17 cellular contexts compared by ENCODE assay signal in genomic region chr7:128099204-128099671, GRCh38.
A peak's percentile ranks its signal among the peaks of the same experiment; 100 is the strongest.
DNase-seq lines count a peak whose midpoint lies in the region; ATAC-seq and TF ChIP-seq lines count a peak whose summit lies in the region.
"Had no signal": no experiment of that assay in that cellular context is flagged by ENCODE, and none has a peak within 500 bp of the region (broad histone marks: within the 10 kb centered on the region; RNA-seq: fewer than 3 reads in every experiment).

No MANE protein-coding gene starts in this region.

- intact Hi-C loops in activated CD8-positive, alpha-beta T cell treated with anti-CD3 and anti-CD28 coated beads for 36 hours (cut with micrococcal nuclease): no loop called here

- peak; percentile 18 for DNase-seq in activated CD8-positive, alpha-beta T cell treated with anti-CD3 and anti-CD28 coated beads for 36 hours
- no peak for DNase-seq in activated CD8-positive, alpha-beta T cell treated with anti-CD3 and anti-CD28 coated beads, Interleukin-2, amount 10 ng/mL, durations not matched to agents 7 days and 5 days
- DNase-seq in RKO (ENCODE audit: low spot score) (peak; percentile 63), epithelial cell of esophagus (ENCODE audit: low read depth) (peak; percentile 84), H7 (no peak)
- DNase-seq in stimulated activated effector memory CD8-positive, alpha-beta T cell treated with anti-CD3 and anti-CD28 coated beads, Interleukin-12 subunit alpha, Interleukin-12 subunit beta, amount 100 ng/mL, for 72 hours (ENCODE audit: low spot score in 2 of 2): peak in 1 of 2 donors; percentile 54
- DNase-seq: activated CD4-positive, alpha-beta T cell treated with anti-CD3 and anti-CD28 coated beads for 1 hour; COR-L47; midbrain; NCI-H1092 treated with DMSO at 0.1 percent for 48 hours; NCI-H345; occipital lobe; T-cell had no signal

- peaks cover 23% of the 10 kb centered on the region for H3K4me1 Mint-ChIP-seq in activated CD8-positive, alpha-beta T cell treated with anti-CD3 and anti-CD28 coated beads for 36 hours (ENCODE audit: low read depth)
- H3K4me1 Mint-ChIP-seq in activated CD8-positive, alpha-beta T cell treated with anti-CD3 and anti-CD28 coated beads, Interleukin-2, amount 10 ng/mL, durations not matched to agents 7 days and 5 days (ENCODE audit: low read depth): peaks cover 28% of the 10 kb centered on the region
- H3K4me1 Mint-ChIP-seq in stimulated activated effector memory CD8-positive, alpha-beta T cell treated with anti-CD3 and anti-CD28 coated beads, Interleukin-12 subunit alpha, Interleukin-12 subunit beta, amount 100 ng/mL, for 72 hours: peaks cover 49% of the 10 kb centered on the region

- peaks cover 18% of the 10 kb centered on the region for H3K36me3 Mint-ChIP-seq in activated CD8-positive, alpha-beta T cell treated with anti-CD3 and anti-CD28 coated beads for 36 hours (ENCODE audit: low read depth)
- H3K36me3 Mint-ChIP-seq in activated CD8-positive, alpha-beta T cell treated with anti-CD3 and anti-CD28 coated beads, Interleukin-2, amount 10 ng/mL, durations not matched to agents 7 days and 5 days (ENCODE audit: low read depth): peaks cover 11% of the 10 kb centered on the region
- H3K36me3 Mint-ChIP-seq in stimulated activated effector memory CD8-positive, alpha-beta T cell treated with anti-CD3 and anti-CD28 coated beads, Interleukin-12 subunit alpha, Interleukin-12 subunit beta, amount 100 ng/mL, for 72 hours: peaks cover 70% of the 10 kb centered on the region

- H3K27ac Mint-ChIP-seq in activated CD8-positive, alpha-beta T cell treated with anti-CD3 and anti-CD28 coated beads for 36 hours: peak overlapping the region; percentile 30
- H3K27ac Mint-ChIP-seq in activated CD8-positive, alpha-beta T cell treated with anti-CD3 and anti-CD28 coated beads, Interleukin-2, amount 10 ng/mL, durations not matched to agents 7 days and 5 days: no peak overlapping the region
- H3K27ac Mint-ChIP-seq in stimulated activated effector memory CD8-positive, alpha-beta T cell treated with anti-CD3 and anti-CD28 coated beads, Interleukin-12 subunit alpha, Interleukin-12 subunit beta, amount 100 ng/mL, for 72 hours: peak overlapping the region; percentile 86

- H3K36me3 ChIP-seq in H7 (replicated peaks; ENCODE audit: control insufficient read depth, insufficient read depth, low read length): no peaks in the 10 kb centered on the region; the same call in 1 of the 2 replicates

- peaks cover 2% of the 10 kb centered on the region for H3K27me3 Mint-ChIP-seq in activated CD8-positive, alpha-beta T cell treated with anti-CD3 and anti-CD28 coated beads for 36 hours
- H3K27me3 Mint-ChIP-seq in activated CD8-positive, alpha-beta T cell treated with anti-CD3 and anti-CD28 coated beads, Interleukin-2, amount 10 ng/mL, durations not matched to agents 7 days and 5 days (ENCODE audit: low read depth): no peaks in the 10 kb centered on the region
- H3K27me3 Mint-ChIP-seq: central memory CD8-positive, alpha-beta T cell; T-cell had no signal

- POLR2A ChIA-PET in activated CD8-positive, alpha-beta T cell treated with anti-CD3 and anti-CD28 coated beads for 36 hours (lab: Charles Lee): interaction anchor here (1.8 kb wide), 1 partner anchor 11 kb away, joined by 6 read pairs; no protein-coding TSS in a partner anchor
- POLR2A ChIA-PET in activated CD8-positive, alpha-beta T cell treated with anti-CD3 and anti-CD28 coated beads, Interleukin-2, amount 10 ng/mL, durations not matched to agents 7 days and 5 days (lab: Charles Lee): interaction anchor here (0.7 kb wide), 1 partner anchor 14 kb away, joined by 3 read pairs; no protein-coding TSS in a partner anchor

- peaks cover 13% of the 10 kb centered on the region for H3K27me3 ChIP-seq in H7 (ENCODE audit: control insufficient read depth, insufficient read depth, low read length)

- H3K4me3 Mint-ChIP-seq in activated CD8-positive, alpha-beta T cell treated with anti-CD3 and anti-CD28 coated beads for 36 hours: no peak overlapping the region
- no peak overlapping the region for H3K4me3 Mint-ChIP-seq in activated CD8-positive, alpha-beta T cell treated with anti-CD3 and anti-CD28 coated beads, Interleukin-2, amount 10 ng/mL, durations not matched to agents 7 days and 5 days
- no peak overlapping the region for H3K4me3 Mint-ChIP-seq in stimulated activated effector memory CD8-positive, alpha-beta T cell treated with anti-CD3 and anti-CD28 coated beads, Interleukin-12 subunit alpha, Interleukin-12 subunit beta, amount 100 ng/mL, for 72 hours
- H3K4me3 Mint-ChIP-seq: central memory CD8-positive, alpha-beta T cell; T-cell had no signal

- H3K9me3 Mint-ChIP-seq in activated CD8-positive, alpha-beta T cell treated with anti-CD3 and anti-CD28 coated beads for 36 hours: no peaks in the 10 kb centered on the region
- H3K9me3 Mint-ChIP-seq in activated CD8-positive, alpha-beta T cell treated with anti-CD3 and anti-CD28 coated beads, Interleukin-2, amount 10 ng/mL, durations not matched to agents 7 days and 5 days (ENCODE audit: insufficient read depth): no peaks in the 10 kb centered on the region
- no peaks in the 10 kb centered on the region for H3K9me3 Mint-ChIP-seq in stimulated activated effector memory CD8-positive, alpha-beta T cell treated with anti-CD3 and anti-CD28 coated beads, Interleukin-12 subunit alpha, Interleukin-12 subunit beta, amount 100 ng/mL, for 72 hours
- H3K9me3 Mint-ChIP-seq: central memory CD8-positive, alpha-beta T cell; T-cell had no signal

- peak; percentile 22 for ATAC-seq in activated CD8-positive, alpha-beta T cell treated with anti-CD3 and anti-CD28 coated beads for 36 hours
- no peak for ATAC-seq in activated CD8-positive, alpha-beta T cell treated with anti-CD3 and anti-CD28 coated beads, Interleukin-2, amount 10 ng/mL, durations not matched to agents 7 days and 5 days
- ATAC-seq in stimulated activated effector memory CD8-positive, alpha-beta T cell treated with anti-CD3 and anti-CD28 coated beads, Interleukin-12 subunit alpha, Interleukin-12 subunit beta, amount 100 ng/mL, for 72 hours: peak; percentile 89
- ATAC-seq in HG03439 (IDR thresholded peaks at IDR 0.05; ENCODE audit: unreplicated experiment) (no peak), GM18858 (IDR thresholded peaks at IDR 0.05; ENCODE audit: unreplicated experiment) (no peak)
- ATAC-seq: T-cell had no signal

- no peak overlapping the region for H3K4me3 ChIP-seq in epithelial cell of esophagus (ENCODE audit: low read length)
- H3K4me3 ChIP-seq in H7 (ENCODE audit: insufficient read depth, low read depth, low read length): no peak overlapping the region
- H3K4me3 ChIP-seq: esophagus muscularis mucosa had no signal

- CTCF ChIA-PET in activated CD8-positive, alpha-beta T cell treated with anti-CD3 and anti-CD28 coated beads for 36 hours (lab: Charles Lee): interaction anchor here (1.0 to 1.6 kb wide), 3 partner anchors 37 to 391 kb away, joined by 3 to 4 read pairs (median 3); no protein-coding TSS in a partner anchor
- CTCF ChIA-PET in activated CD8-positive, alpha-beta T cell treated with anti-CD3 and anti-CD28 coated beads, Interleukin-2, amount 10 ng/mL, durations not matched to agents 7 days and 5 days (lab: Charles Lee): interaction anchor here (1.4 to 3.3 kb wide), 2 partner anchors 36 to 39 kb away, joined by 3 to 11 read pairs; no protein-coding TSS in a partner anchor

- no peak for TF ChIP-seq CTCF in activated CD8-positive, alpha-beta T cell treated with anti-CD3 and anti-CD28 coated beads for 36 hours (IDR thresholded peaks at IDR 0.05)
- no peak for TF ChIP-seq CTCF in epithelial cell of esophagus (IDR thresholded peaks at IDR 0.05; ENCODE audit: insufficient read depth, low read depth, low read length, missing control alignments)

Comparison
In these comparisons a context has a peak if more than half of its experiments do, and no peak if none do; other contexts are left out.
1. ATAC-seq: peak in activated CD8-positive, alpha-beta T cell treated with anti-CD3 and anti-CD28 coated beads for 36 hours (single experiment) and stimulated activated effector memory CD8-positive, alpha-beta T cell treated with anti-CD3 and anti-CD28 coated beads, Interleukin-12 subunit alpha, Interleukin-12 subunit beta, amount 100 ng/mL, for 72 hours (single experiment); none in activated CD8-positive, alpha-beta T cell treated with anti-CD3 and anti-CD28 coated beads, Interleukin-2, amount 10 ng/mL, durations not matched to agents 7 days and 5 days (single experiment), HG03439 (single experiment) and GM18858 (single experiment).
2. DNase-seq: peak in activated CD8-positive, alpha-beta T cell treated with anti-CD3 and anti-CD28 coated beads for 36 hours (single experiment), RKO (single experiment) and epithelial cell of esophagus (single experiment); none in activated CD8-positive, alpha-beta T cell treated with anti-CD3 and anti-CD28 coated beads, Interleukin-2, amount 10 ng/mL, durations not matched to agents 7 days and 5 days (single experiment) and H7 (single experiment).